ENCODE assay signal across 34 cellular contexts in genomic region chr15:58598829-58599210, GRCh38.
DNase-seq lines count a peak whose midpoint lies in the region; ATAC-seq, FAIRE-seq and TF ChIP-seq lines count a peak whose summit lies in the region.
"Had no signal": no experiment of that assay in that cellular context is flagged by ENCODE, and none has a peak within 500 bp of the region (broad histone marks: within the 10 kb centered on the region; RNA-seq: fewer than 3 reads in every experiment).

No MANE protein-coding gene starts in this region.

- DNase-seq in activated CD8-positive, alpha-beta T cell treated with anti-CD3 and anti-CD28 coated beads, Interleukin-2, amount 10 ng/mL, durations not matched to agents 7 days and 5 days = no peak
- no peak for DNase-seq in activated CD8-positive, alpha-beta T cell treated with anti-CD3 and anti-CD28 coated beads for 36 hours
- DNase-seq in central memory CD8-positive, alpha-beta T cell (ENCODE audit: low spot score in 2 of 2) = no peak
- DNase-seq in urothelium cell line (ENCODE audit: low spot score) (no peak), GM19238 (ENCODE audit: insufficient read length, low spot score) (no peak), NCI-H2081 (lab: John Stamatoyannopoulos, UW) (no peak), HT-29 (ENCODE audit: low spot score) (no peak)
- DNase-seq: activated CD4-positive, alpha-beta memory T cell treated with anti-CD3 and anti-CD28 coated beads for 36 hours; activated CD8-positive, alpha-beta memory T cell treated with anti-CD3 and anti-CD28 coated beads, Interleukin-2, amount 50 U/mL, for 48 hours; activated naive CD4-positive, alpha-beta T cell treated with anti-CD3 and anti-CD28 coated beads for 36 hours; anterior cingulate cortex; DND-41; foreskin fibroblast; GF-D8; GM23248; HFFc6; islet precursor cell; MM.1S; naive B cell; NCI-H1417; NCI-H69; PC-3; stimulated activated CD4-positive, alpha-beta T cell treated with anti-CD3 and anti-CD28 coated beads, Interleukin-4, amount 100 ng/mL, for 4 hours had no signal

- peaks cover 4 to 15% of the 10 kb centered on the region in 2 donors for H3K36me3 ChIP-seq in mucosa of rectum (ENCODE audit: control insufficient read depth in 2 of 2, insufficient read depth in 2 of 2, low read length in 2 of 2)
- H3K36me3 ChIP-seq: breast epithelium had no signal

- H3K4me1 Mint-ChIP-seq in activated CD8-positive, alpha-beta T cell treated with anti-CD3 and anti-CD28 coated beads, Interleukin-2, amount 10 ng/mL, durations not matched to agents 7 days and 5 days (ENCODE audit: low read depth) = peaks cover 21% of the 10 kb centered on the region
- H3K4me1 Mint-ChIP-seq in activated CD8-positive, alpha-beta T cell treated with anti-CD3 and anti-CD28 coated beads for 36 hours (ENCODE audit: low read depth) = peaks cover 14% of the 10 kb centered on the region
- peaks cover 10% of the 10 kb centered on the region for H3K4me1 Mint-ChIP-seq in central memory CD8-positive, alpha-beta T cell
- H3K4me1 Mint-ChIP-seq: mesothelial cell of epicardium had no signal

- ATAC-seq in activated CD8-positive, alpha-beta T cell treated with anti-CD3 and anti-CD28 coated beads, Interleukin-2, amount 10 ng/mL, durations not matched to agents 7 days and 5 days = no peak
- no peak for ATAC-seq in activated CD8-positive, alpha-beta T cell treated with anti-CD3 and anti-CD28 coated beads for 36 hours
- no peak for ATAC-seq in central memory CD8-positive, alpha-beta T cell (replicated peaks; ENCODE audit: extremely low read depth, poor library complexity, severe bottlenecking)
- ATAC-seq: activated CD4-positive, CD25-positive, alpha-beta regulatory T cell treated with anti-CD3 and anti-CD28 coated beads, Interleukin-2, amount 50 U/mL, for 24 hours; HepG2; PC-3 had no signal

- H3K4me3 ChIP-seq in mucosa of rectum (ENCODE audit: low read length in 2 of 2) = no peak overlapping the region
- H3K4me3 ChIP-seq: breast epithelium, esophagus muscularis mucosa, GM23248, SK-N-MC, tibial nerve had no signal

- H3K27me3 ChIP-seq in mucosa of rectum (ENCODE audit: control insufficient read depth in 2 of 2, insufficient read depth in 2 of 2, low read length in 2 of 2) = no peaks in the 10 kb centered on the region
- H3K27me3 ChIP-seq: breast epithelium, esophagus muscularis mucosa, tibial nerve had no signal

- no peak for TF ChIP-seq CTCF in activated CD8-positive, alpha-beta T cell treated with anti-CD3 and anti-CD28 coated beads for 36 hours (IDR thresholded peaks at IDR 0.05)

- CTCF ChIA-PET in activated CD8-positive, alpha-beta T cell treated with anti-CD3 and anti-CD28 coated beads, Interleukin-2, amount 10 ng/mL, durations not matched to agents 7 days and 5 days (lab: Charles Lee) = interaction anchor here (1.3 kb wide), 1 partner anchor 150 kb away, joined by 3 read pairs; the partner anchor contains the start of gene ADAM10
- CTCF ChIA-PET in activated CD8-positive, alpha-beta T cell treated with anti-CD3 and anti-CD28 coated beads for 36 hours (lab: Charles Lee) = interaction anchor here (0.7 kb wide), 1 partner anchor 9 kb away, joined by 4 read pairs; no protein-coding TSS in a partner anchor

- no peak overlapping the region for H3K9ac ChIP-seq in mucosa of rectum (ENCODE audit: low read depth in 1 of 2, low read length in 2 of 2)
- H3K9ac ChIP-seq: GM23248 had no signal

- H3K4me1 ChIP-seq in mucosa of rectum (ENCODE audit: control insufficient read depth in 2 of 2, insufficient read depth in 2 of 2, low read length in 2 of 2) = peaks cover 4 to 12% of the 10 kb centered on the region in 2 donors
- H3K4me1 ChIP-seq: breast epithelium, esophagus muscularis mucosa had no signal

- intact Hi-C loops in activated CD8-positive, alpha-beta T cell treated with anti-CD3 and anti-CD28 coated beads for 36 hours (cut with micrococcal nuclease) = no loop called here

- peak; percentile 79 for FAIRE-seq in urothelium cell line (lab: Jason Lieb, UNC)
- FAIRE-seq: D721Med, HepG2, TTC549 had no signal

- POLR2A ChIA-PET in activated CD8-positive, alpha-beta T cell treated with anti-CD3 and anti-CD28 coated beads, Interleukin-2, amount 10 ng/mL, durations not matched to agents 7 days and 5 days (lab: Charles Lee) = interaction anchor here (1.3 kb wide), 1 partner anchor 14 kb away, joined by 3 read pairs; no protein-coding TSS in a partner anchor
- POLR2A ChIA-PET in activated CD8-positive, alpha-beta T cell treated with anti-CD3 and anti-CD28 coated beads for 36 hours (lab: Charles Lee) = no interaction called here

- H3K36me3 Mint-ChIP-seq in activated CD8-positive, alpha-beta T cell treated with anti-CD3 and anti-CD28 coated beads, Interleukin-2, amount 10 ng/mL, durations not matched to agents 7 days and 5 days (ENCODE audit: low read depth) = peaks cover 57% of the 10 kb centered on the region
- peaks cover 26% of the 10 kb centered on the region for H3K36me3 Mint-ChIP-seq in activated CD8-positive, alpha-beta T cell treated with anti-CD3 and anti-CD28 coated beads for 36 hours (ENCODE audit: low read depth)
- H3K36me3 Mint-ChIP-seq in central memory CD8-positive, alpha-beta T cell (ENCODE audit: insufficient read depth) = peaks cover 28% of the 10 kb centered on the region

- peak overlapping the region; percentile 23 for H3K27ac Mint-ChIP-seq in activated CD8-positive, alpha-beta T cell treated with anti-CD3 and anti-CD28 coated beads, Interleukin-2, amount 10 ng/mL, durations not matched to agents 7 days and 5 days
- H3K27ac Mint-ChIP-seq in activated CD8-positive, alpha-beta T cell treated with anti-CD3 and anti-CD28 coated beads for 36 hours = no peak overlapping the region
- peak overlapping the region; percentile 68 for H3K27ac Mint-ChIP-seq in central memory CD8-positive, alpha-beta T cell (ENCODE audit: low read depth)
- H3K27ac Mint-ChIP-seq: activated CD4-positive, alpha-beta memory T cell treated with anti-CD3 and anti-CD28 coated beads for 36 hours; activated naive CD4-positive, alpha-beta T cell treated with anti-CD3 and anti-CD28 coated beads for 36 hours; HFFc6; mesothelial cell of epicardium had no signal

- no peaks in the 10 kb centered on the region for H3K9me3 ChIP-seq in mucosa of rectum (ENCODE audit: control insufficient read depth in 2 of 2, low read length in 2 of 2)
- H3K9me3 ChIP-seq: breast epithelium, esophagus muscularis mucosa, tibial nerve had no signal

- no peaks in the 10 kb centered on the region for H3K27me3 Mint-ChIP-seq in activated CD8-positive, alpha-beta T cell treated with anti-CD3 and anti-CD28 coated beads, Interleukin-2, amount 10 ng/mL, durations not matched to agents 7 days and 5 days (ENCODE audit: low read depth)
- no peaks in the 10 kb centered on the region for H3K27me3 Mint-ChIP-seq in activated CD8-positive, alpha-beta T cell treated with anti-CD3 and anti-CD28 coated beads for 36 hours
- H3K27me3 Mint-ChIP-seq in central memory CD8-positive, alpha-beta T cell = no peaks in the 10 kb centered on the region
- H3K27me3 Mint-ChIP-seq: activated CD4-positive, alpha-beta memory T cell treated with anti-CD3 and anti-CD28 coated beads for 36 hours; naive B cell had no signal

- H3K4me3 Mint-ChIP-seq in activated CD8-positive, alpha-beta T cell treated with anti-CD3 and anti-CD28 coated beads, Interleukin-2, amount 10 ng/mL, durations not matched to agents 7 days and 5 days = no peak overlapping the region
- no peak overlapping the region for H3K4me3 Mint-ChIP-seq in activated CD8-positive, alpha-beta T cell treated with anti-CD3 and anti-CD28 coated beads for 36 hours
- no peak overlapping the region for H3K4me3 Mint-ChIP-seq in central memory CD8-positive, alpha-beta T cell
- H3K4me3 Mint-ChIP-seq: activated CD4-positive, alpha-beta memory T cell treated with anti-CD3 and anti-CD28 coated beads for 36 hours; activated naive CD4-positive, alpha-beta T cell treated with anti-CD3 and anti-CD28 coated beads for 36 hours; HFFc6; mesothelial cell of epicardium; naive B cell had no signal

- H3K9me3 Mint-ChIP-seq in activated CD8-positive, alpha-beta T cell treated with anti-CD3 and anti-CD28 coated beads, Interleukin-2, amount 10 ng/mL, durations not matched to agents 7 days and 5 days (ENCODE audit: insufficient read depth) = no peaks in the 10 kb centered on the region
- no peaks in the 10 kb centered on the region for H3K9me3 Mint-ChIP-seq in activated CD8-positive, alpha-beta T cell treated with anti-CD3 and anti-CD28 coated beads for 36 hours
- H3K9me3 Mint-ChIP-seq in central memory CD8-positive, alpha-beta T cell = no peaks in the 10 kb centered on the region
- H3K9me3 Mint-ChIP-seq: activated CD4-positive, alpha-beta memory T cell treated with anti-CD3 and anti-CD28 coated beads for 36 hours; activated naive CD4-positive, alpha-beta T cell treated with anti-CD3 and anti-CD28 coated beads for 36 hours; HFFc6; naive B cell had no signal

- H3K27ac ChIP-seq in mucosa of rectum (ENCODE audit: low read depth in 2 of 2, low read length in 2 of 2) = peak overlapping the region; percentile 15 to 49
- H3K27ac ChIP-seq: breast epithelium, C4-2B, esophagus muscularis mucosa, GM23248, SK-N-MC, tibial nerve had no signal
